1 cellular context compared by ENCODE assay signal in the genomic region with DNA sequence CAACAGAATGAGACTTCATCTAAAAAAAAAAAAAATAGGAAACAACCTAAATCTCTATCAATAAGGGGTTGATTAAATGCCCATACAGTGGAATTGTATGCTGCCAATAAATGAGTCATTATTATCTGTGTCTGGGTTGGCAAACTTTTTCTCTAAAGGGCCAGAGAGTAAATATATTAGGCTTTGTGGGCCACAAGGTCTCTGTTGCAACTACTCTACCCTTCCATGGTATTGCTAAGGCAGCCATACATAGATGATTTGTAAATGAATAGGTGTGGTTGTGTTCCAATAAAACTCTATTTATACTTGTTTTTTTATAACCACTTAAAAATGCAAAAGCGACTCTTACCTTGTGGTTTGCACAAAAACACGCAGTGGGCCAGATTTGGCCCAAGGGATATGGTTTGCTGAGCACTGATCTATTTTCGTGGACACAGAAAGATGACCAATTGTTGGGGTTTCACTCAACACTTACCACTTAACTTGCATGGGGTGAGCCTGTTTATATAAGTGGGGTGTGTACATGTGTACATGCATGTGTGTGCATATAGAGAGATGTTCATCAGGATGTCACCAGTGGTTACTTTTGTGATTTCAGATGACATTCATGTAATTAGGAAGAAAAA.
TF ChIP-seq lines count a peak whose summit lies in the region.

No MANE protein-coding gene starts in this region.

TF ChIP-seq in GM12878, 131 proteins besides CTCF, POLR2A, EP300 and RAD21 (continued from another document):
- TF ChIP-seq, protein P1, sequence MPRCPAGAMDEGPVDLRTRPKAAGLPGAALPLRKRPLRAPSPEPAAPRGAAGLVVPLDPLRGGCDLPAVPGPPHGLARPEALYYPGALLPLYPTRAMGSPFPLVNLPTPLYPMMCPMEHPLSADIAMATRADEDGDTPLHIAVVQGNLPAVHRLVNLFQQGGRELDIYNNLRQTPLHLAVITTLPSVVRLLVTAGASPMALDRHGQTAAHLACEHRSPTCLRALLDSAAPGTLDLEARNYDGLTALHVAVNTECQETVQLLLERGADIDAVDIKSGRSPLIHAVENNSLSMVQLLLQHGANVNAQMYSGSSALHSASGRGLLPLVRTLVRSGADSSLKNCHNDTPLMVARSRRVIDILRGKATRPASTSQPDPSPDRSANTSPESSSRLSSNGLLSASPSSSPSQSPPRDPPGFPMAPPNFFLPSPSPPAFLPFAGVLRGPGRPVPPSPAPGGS (IDR thresholded peaks at IDR 0.05; ENCODE audit: borderline replicate concordance, insufficient read depth, low read depth, low read length, poor library complexity, severe bottlenecking), result peak; percentile 21
- TF ChIP-seq NFIC (IDR thresholded peaks at IDR 0.05; ENCODE audit: low read depth, low read length), result peak; percentile 90
- peak; percentile 99 for TF ChIP-seq RUNX3 (IDR thresholded peaks at IDR 0.05; ENCODE audit: low read length)
- TF ChIP-seq ZBED1 (IDR thresholded peaks at IDR 0.05; ENCODE audit: borderline replicate concordance), result peak; percentile 78; the same call in 1 of the 2 replicates
- peak; percentile 53; the same call in 1 of the 2 replicates for TF ChIP-seq TBL1XR1 (IDR thresholded peaks at IDR 0.05; ENCODE audit: low read depth, low read length)
- TF ChIP-seq, protein P2, sequence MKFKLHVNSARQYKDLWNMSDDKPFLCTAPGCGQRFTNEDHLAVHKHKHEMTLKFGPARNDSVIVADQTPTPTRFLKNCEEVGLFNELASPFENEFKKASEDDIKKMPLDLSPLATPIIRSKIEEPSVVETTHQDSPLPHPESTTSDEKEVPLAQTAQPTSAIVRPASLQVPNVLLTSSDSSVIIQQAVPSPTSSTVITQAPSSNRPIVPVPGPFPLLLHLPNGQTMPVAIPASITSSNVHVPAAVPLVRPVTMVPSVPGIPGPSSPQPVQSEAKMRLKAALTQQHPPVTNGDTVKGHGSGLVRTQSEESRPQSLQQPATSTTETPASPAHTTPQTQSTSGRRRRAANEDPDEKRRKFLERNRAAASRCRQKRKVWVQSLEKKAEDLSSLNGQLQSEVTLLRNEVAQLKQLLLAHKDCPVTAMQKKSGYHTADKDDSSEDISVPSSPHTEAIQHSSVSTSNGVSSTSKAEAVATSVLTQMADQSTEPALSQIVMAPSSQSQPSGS (IDR thresholded peaks at IDR 0.05; ENCODE audit: low read length), result peak; percentile 82
- no peak for TF ChIP-seq STAT3 (IDR thresholded peaks at IDR 0.05; ENCODE audit: low read depth, low read length)
- TF ChIP-seq CEBPB (IDR thresholded peaks at IDR 0.05; ENCODE audit: borderline replicate concordance in 1 of 2, low read depth in 2 of 2, low read length in 2 of 2), result 0 out of 4 replicates have a peak, but pooled peaks of 1 of the 2 experiments have one; percentile 46
- peak; percentile 36; the same call in 1 of the 2 replicates for TF ChIP-seq JUNB (IDR thresholded peaks at IDR 0.05)
- peak; percentile 45; the same call in 1 of the 2 replicates for TF ChIP-seq FOXK2 (IDR thresholded peaks at IDR 0.05)
- TF ChIP-seq, protein P3, sequence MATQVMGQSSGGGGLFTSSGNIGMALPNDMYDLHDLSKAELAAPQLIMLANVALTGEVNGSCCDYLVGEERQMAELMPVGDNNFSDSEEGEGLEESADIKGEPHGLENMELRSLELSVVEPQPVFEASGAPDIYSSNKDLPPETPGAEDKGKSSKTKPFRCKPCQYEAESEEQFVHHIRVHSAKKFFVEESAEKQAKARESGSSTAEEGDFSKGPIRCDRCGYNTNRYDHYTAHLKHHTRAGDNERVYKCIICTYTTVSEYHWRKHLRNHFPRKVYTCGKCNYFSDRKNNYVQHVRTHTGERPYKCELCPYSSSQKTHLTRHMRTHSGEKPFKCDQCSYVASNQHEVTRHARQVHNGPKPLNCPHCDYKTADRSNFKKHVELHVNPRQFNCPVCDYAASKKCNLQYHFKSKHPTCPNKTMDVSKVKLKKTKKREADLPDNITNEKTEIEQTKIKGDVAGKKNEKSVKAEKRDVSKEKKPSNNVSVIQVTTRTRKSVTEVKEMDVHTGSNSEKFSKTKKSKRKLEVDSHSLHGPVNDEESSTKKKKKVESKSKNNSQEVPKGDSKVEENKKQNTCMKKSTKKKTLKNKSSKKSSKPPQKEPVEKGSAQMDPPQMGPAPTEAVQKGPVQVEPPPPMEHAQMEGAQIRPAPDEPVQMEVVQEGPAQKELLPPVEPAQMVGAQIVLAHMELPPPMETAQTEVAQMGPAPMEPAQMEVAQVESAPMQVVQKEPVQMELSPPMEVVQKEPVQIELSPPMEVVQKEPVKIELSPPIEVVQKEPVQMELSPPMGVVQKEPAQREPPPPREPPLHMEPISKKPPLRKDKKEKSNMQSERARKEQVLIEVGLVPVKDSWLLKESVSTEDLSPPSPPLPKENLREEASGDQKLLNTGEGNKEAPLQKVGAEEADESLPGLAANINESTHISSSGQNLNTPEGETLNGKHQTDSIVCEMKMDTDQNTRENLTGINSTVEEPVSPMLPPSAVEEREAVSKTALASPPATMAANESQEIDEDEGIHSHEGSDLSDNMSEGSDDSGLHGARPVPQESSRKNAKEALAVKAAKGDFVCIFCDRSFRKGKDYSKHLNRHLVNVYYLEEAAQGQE (IDR thresholded peaks at IDR 0.05; ENCODE audit: low read depth, low read length), result no peak
- TF ChIP-seq MEF2B (IDR thresholded peaks at IDR 0.05; ENCODE audit: partially characterized antibody, poor library complexity, severe bottlenecking), result peak; percentile 79
- peak; percentile 97 for TF ChIP-seq MEF2A (IDR thresholded peaks at IDR 0.05; ENCODE audit: insufficient read depth, low read depth, low read length)
- peak; percentile 18; the same call in 1 of the 2 replicates for TF ChIP-seq MTA2 (IDR thresholded peaks at IDR 0.05; ENCODE audit: low read depth)
- peak; percentile 64; the same call in 1 of the 2 replicates for TF ChIP-seq CBFB (IDR thresholded peaks at IDR 0.05; ENCODE audit: low read depth)
- TF ChIP-seq, protein P4, sequence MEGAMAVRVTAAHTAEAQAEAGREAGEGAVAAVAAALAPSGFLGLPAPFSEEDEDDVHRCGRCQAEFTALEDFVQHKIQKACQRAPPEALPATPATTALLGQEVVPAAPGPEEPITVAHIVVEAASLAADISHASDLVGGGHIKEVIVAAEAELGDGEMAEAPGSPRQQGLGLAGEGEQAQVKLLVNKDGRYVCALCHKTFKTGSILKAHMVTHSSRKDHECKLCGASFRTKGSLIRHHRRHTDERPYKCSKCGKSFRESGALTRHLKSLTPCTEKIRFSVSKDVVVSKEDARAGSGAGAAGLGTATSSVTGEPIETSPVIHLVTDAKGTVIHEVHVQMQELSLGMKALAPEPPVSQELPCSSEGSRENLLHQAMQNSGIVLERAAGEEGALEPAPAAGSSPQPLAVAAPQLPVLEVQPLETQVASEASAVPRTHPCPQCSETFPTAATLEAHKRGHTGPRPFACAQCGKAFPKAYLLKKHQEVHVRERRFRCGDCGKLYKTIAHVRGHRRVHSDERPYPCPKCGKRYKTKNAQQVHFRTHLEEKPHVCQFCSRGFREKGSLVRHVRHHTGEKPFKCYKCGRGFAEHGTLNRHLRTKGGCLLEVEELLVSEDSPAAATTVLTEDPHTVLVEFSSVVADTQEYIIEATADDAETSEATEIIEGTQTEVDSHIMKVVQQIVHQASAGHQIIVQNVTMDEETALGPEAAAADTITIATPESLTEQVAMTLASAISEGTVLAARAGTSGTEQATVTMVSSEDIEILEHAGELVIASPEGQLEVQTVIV (IDR thresholded peaks at IDR 0.05; ENCODE audit: borderline replicate concordance, partially characterized antibody), result no peak
- no peak for TF ChIP-seq ZNF24 (IDR thresholded peaks at IDR 0.05)
- peak; percentile 90 for TF ChIP-seq MTA3 (IDR thresholded peaks at IDR 0.05; ENCODE audit: borderline replicate concordance, low read length)
- peak in 1 of 2 experiments; percentile 67; a peak in 1 of 4 replicates for TF ChIP-seq ETV6 (conservative IDR thresholded peaks at IDR 0.05 in 1 of 2, IDR thresholded peaks at IDR 0.05 in 1 of 2; ENCODE audit: borderline replicate concordance in 1 of 2, low read depth in 1 of 2)
- TF ChIP-seq POU2F2 (IDR thresholded peaks at IDR 0.05; ENCODE audit: borderline replicate concordance, low read depth, low read length), result 0 out of 3 replicates have a peak, but pooled peaks have one; percentile 32
- TF ChIP-seq BCL11A (IDR thresholded peaks at IDR 0.05; ENCODE audit: low read depth, low read length), result peak; percentile 75
- TF ChIP-seq EED (IDR thresholded peaks at IDR 0.05; ENCODE audit: low read depth), result peak; percentile 36; the same call in 1 of the 2 replicates
- TF ChIP-seq PML (IDR thresholded peaks at IDR 0.05; ENCODE audit: low read length), result 0 out of 2 replicates have a peak, but pooled peaks have one; percentile 39
- peak; percentile 91; the same call in 1 of the 2 replicates for TF ChIP-seq FOXM1 (IDR thresholded peaks at IDR 0.05; ENCODE audit: low read depth, low read length)
- TF ChIP-seq PAX5 (IDR thresholded peaks at IDR 0.05; ENCODE audit: borderline replicate concordance, low read depth, low read length), result peak; percentile 81
- TF ChIP-seq CREM (IDR thresholded peaks at IDR 0.05; ENCODE audit: low read depth), result peak; percentile 76
- TF ChIP-seq, protein P5, sequence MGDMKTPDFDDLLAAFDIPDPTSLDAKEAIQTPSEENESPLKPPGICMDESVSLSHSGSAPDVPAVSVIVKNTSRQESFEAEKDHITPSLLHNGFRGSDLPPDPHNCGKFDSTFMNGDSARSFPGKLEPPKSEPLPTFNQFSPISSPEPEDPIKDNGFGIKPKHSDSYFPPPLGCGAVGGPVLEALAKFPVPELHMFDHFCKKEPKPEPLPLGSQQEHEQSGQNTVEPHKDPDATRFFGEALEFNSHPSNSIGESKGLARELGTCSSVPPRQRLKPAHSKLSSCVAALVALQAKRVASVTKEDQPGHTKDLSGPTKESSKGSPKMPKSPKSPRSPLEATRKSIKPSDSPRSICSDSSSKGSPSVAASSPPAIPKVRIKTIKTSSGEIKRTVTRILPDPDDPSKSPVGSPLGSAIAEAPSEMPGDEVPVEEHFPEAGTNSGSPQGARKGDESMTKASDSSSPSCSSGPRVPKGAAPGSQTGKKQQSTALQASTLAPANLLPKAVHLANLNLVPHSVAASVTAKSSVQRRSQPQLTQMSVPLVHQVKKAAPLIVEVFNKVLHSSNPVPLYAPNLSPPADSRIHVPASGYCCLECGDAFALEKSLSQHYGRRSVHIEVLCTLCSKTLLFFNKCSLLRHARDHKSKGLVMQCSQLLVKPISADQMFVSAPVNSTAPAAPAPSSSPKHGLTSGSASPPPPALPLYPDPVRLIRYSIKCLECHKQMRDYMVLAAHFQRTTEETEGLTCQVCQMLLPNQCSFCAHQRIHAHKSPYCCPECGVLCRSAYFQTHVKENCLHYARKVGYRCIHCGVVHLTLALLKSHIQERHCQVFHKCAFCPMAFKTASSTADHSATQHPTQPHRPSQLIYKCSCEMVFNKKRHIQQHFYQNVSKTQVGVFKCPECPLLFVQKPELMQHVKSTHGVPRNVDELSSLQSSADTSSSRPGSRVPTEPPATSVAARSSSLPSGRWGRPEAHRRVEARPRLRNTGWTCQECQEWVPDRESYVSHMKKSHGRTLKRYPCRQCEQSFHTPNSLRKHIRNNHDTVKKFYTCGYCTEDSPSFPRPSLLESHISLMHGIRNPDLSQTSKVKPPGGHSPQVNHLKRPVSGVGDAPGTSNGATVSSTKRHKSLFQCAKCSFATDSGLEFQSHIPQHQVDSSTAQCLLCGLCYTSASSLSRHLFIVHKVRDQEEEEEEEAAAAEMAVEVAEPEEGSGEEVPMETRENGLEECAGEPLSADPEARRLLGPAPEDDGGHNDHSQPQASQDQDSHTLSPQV (IDR thresholded peaks at IDR 0.05), result no peak
- TF ChIP-seq, protein P6, sequence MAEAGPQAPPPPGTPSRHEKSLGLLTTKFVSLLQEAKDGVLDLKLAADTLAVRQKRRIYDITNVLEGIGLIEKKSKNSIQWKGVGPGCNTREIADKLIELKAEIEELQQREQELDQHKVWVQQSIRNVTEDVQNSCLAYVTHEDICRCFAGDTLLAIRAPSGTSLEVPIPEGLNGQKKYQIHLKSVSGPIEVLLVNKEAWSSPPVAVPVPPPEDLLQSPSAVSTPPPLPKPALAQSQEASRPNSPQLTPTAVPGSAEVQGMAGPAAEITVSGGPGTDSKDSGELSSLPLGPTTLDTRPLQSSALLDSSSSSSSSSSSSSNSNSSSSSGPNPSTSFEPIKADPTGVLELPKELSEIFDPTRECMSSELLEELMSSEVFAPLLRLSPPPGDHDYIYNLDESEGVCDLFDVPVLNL (IDR thresholded peaks at IDR 0.05; ENCODE audit: low read depth, low read length), result no peak
